Comparison of ENCODE assay signal across 1 cellular context in the genomic region with DNA sequence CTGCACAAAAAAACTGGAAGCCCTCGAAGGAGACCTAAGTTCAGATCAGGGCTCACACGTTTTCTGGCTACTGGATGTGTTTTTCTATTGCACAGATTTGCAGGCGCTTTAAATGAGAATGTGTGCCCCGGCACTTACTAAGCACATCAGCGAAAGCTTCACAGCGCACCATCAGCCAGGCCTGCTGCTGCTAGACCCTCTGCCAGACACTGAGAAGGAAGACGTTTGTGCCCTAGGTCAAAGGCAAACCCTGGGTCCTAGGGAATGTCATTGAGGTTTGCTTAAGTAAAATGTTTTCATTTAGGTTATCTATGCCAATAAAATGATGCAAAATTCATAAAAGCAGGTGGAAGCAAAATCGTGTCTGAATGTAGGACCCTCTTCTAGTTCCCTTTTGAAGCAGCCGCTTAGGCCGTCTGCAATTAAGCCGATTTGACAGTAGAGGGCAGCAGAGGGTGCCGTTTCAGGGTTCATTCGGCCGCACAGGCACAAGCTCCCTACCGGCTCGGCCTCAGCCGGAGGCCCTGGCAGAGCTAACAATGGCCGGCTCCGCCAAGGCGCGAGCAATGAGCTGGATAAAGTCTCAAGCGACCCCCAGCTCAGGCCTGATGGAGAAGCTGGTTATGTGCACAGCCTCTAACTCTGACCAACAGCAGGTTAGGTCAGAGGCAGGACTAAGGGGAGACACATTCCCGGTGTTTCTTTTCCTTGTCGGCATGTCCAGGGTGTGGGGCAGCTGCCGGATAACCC.
TF ChIP-seq lines count a peak whose summit lies in the region.

No MANE protein-coding gene starts in this region.

TF ChIP-seq in HepG2, 621 proteins besides CTCF, POLR2A, EP300 and RAD21 (continued from another document and continues in another):
- TF ChIP-seq, protein P1, sequence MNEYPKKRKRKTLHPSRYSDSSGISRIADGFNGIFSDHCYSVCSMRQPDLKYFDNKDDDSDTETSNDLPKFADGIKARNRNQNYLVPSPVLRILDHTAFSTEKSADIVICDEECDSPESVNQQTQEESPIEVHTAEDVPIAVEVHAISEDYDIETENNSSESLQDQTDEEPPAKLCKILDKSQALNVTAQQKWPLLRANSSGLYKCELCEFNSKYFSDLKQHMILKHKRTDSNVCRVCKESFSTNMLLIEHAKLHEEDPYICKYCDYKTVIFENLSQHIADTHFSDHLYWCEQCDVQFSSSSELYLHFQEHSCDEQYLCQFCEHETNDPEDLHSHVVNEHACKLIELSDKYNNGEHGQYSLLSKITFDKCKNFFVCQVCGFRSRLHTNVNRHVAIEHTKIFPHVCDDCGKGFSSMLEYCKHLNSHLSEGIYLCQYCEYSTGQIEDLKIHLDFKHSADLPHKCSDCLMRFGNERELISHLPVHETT (CRISPR knock-in tag; conservative IDR thresholded peaks at IDR 0.05), result no peak
- TF ChIP-seq SRF (IDR thresholded peaks at IDR 0.05; ENCODE audit: low read depth, low read length), result no peak
- TF ChIP-seq ZFY (CRISPR knock-in tag; IDR thresholded peaks at IDR 0.05), result peak; percentile 70
- no peak for TF ChIP-seq XBP1 (CRISPR knock-in tag; IDR thresholded peaks at IDR 0.05)
- no peak for TF ChIP-seq ZFYVE20 (CRISPR knock-in tag; IDR thresholded peaks at IDR 0.05; ENCODE audit: borderline replicate concordance, low read depth)
- TF ChIP-seq, protein P2, sequence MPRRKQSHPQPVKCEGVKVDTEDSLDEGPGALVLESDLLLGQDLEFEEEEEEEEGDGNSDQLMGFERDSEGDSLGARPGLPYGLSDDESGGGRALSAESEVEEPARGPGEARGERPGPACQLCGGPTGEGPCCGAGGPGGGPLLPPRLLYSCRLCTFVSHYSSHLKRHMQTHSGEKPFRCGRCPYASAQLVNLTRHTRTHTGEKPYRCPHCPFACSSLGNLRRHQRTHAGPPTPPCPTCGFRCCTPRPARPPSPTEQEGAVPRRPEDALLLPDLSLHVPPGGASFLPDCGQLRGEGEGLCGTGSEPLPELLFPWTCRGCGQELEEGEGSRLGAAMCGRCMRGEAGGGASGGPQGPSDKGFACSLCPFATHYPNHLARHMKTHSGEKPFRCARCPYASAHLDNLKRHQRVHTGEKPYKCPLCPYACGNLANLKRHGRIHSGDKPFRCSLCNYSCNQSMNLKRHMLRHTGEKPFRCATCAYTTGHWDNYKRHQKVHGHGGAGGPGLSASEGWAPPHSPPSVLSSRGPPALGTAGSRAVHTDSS (CRISPR knock-in tag; conservative IDR thresholded peaks at IDR 0.05), result no peak
- TF ChIP-seq KLF15 (CRISPR knock-in tag; IDR thresholded peaks at IDR 0.05; ENCODE audit: borderline replicate concordance), result no peak
- TF ChIP-seq ATF7 (IDR thresholded peaks at IDR 0.05), result no peak
- no peak for TF ChIP-seq ATF7 (CRISPR knock-in tag; IDR thresholded peaks at IDR 0.05)
- TF ChIP-seq ZNF225 (CRISPR knock-in tag; IDR thresholded peaks at IDR 0.05), result peak; percentile 91; the same call in 1 of the 2 replicates
- TF ChIP-seq, protein P3, sequence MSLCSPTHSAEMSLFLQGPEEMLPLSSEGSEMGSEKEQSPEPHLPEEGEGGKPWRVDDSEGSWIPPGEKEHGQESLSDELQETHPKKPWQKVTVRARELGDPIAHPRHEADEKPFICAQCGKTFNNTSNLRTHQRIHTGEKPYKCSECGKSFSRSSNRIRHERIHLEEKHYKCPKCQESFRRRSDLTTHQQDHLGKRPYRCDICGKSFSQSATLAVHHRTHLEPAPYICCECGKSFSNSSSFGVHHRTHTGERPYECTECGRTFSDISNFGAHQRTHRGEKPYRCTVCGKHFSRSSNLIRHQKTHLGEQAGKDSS (CRISPR knock-in tag; IDR thresholded peaks at IDR 0.05; ENCODE audit: borderline replicate concordance, low read depth), result peak; percentile 51; the same call in 1 of the 2 replicates
- TF ChIP-seq, protein P4, sequence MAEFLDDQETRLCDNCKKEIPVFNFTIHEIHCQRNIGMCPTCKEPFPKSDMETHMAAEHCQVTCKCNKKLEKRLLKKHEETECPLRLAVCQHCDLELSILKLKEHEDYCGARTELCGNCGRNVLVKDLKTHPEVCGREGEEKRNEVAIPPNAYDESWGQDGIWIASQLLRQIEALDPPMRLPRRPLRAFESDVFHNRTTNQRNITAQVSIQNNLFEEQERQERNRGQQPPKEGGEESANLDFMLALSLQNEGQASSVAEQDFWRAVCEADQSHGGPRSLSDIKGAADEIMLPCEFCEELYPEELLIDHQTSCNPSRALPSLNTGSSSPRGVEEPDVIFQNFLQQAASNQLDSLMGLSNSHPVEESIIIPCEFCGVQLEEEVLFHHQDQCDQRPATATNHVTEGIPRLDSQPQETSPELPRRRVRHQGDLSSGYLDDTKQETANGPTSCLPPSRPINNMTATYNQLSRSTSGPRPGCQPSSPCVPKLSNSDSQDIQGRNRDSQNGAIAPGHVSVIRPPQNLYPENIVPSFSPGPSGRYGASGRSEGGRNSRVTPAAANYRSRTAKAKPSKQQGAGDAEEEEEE (CRISPR knock-in tag; IDR thresholded peaks at IDR 0.05; ENCODE audit: borderline replicate concordance), result no peak
- TF ChIP-seq AGO2 (optimal IDR thresholded peaks at IDR 0.05; ENCODE audit: low read depth, low read length), result no peak
- peak; percentile 80 for TF ChIP-seq YY1 (IDR thresholded peaks at IDR 0.05; ENCODE audit: insufficient read depth, insufficient replicate concordance, low read depth, low read length)
- no peak for TF ChIP-seq CBFB (CRISPR knock-in tag; IDR thresholded peaks at IDR 0.05)
- TF ChIP-seq NFE2L2 (IDR thresholded peaks at IDR 0.05; ENCODE audit: low read length), result no peak
- TF ChIP-seq FOXJ3 (CRISPR knock-in tag; IDR thresholded peaks at IDR 0.05; ENCODE audit: borderline replicate concordance), result no peak
- TF ChIP-seq TBX3 (IDR thresholded peaks at IDR 0.05; ENCODE audit: borderline replicate concordance), result no peak
- TF ChIP-seq ZNF468 (CRISPR knock-in tag; IDR thresholded peaks at IDR 0.05), result no peak
- TF ChIP-seq ZSCAN20 (CRISPR knock-in tag; IDR thresholded peaks at IDR 0.05; ENCODE audit: borderline replicate concordance), result no peak
- TF ChIP-seq ZBTB7B (CRISPR knock-in tag; IDR thresholded peaks at IDR 0.05), result peak; percentile 44; the same call in 1 of the 2 replicates
- TF ChIP-seq ZNF446 (CRISPR knock-in tag; IDR thresholded peaks at IDR 0.05), result no peak
- TF ChIP-seq SIN3B (IDR thresholded peaks at IDR 0.05; ENCODE audit: low read length), result no peak
- TF ChIP-seq, protein P5, sequence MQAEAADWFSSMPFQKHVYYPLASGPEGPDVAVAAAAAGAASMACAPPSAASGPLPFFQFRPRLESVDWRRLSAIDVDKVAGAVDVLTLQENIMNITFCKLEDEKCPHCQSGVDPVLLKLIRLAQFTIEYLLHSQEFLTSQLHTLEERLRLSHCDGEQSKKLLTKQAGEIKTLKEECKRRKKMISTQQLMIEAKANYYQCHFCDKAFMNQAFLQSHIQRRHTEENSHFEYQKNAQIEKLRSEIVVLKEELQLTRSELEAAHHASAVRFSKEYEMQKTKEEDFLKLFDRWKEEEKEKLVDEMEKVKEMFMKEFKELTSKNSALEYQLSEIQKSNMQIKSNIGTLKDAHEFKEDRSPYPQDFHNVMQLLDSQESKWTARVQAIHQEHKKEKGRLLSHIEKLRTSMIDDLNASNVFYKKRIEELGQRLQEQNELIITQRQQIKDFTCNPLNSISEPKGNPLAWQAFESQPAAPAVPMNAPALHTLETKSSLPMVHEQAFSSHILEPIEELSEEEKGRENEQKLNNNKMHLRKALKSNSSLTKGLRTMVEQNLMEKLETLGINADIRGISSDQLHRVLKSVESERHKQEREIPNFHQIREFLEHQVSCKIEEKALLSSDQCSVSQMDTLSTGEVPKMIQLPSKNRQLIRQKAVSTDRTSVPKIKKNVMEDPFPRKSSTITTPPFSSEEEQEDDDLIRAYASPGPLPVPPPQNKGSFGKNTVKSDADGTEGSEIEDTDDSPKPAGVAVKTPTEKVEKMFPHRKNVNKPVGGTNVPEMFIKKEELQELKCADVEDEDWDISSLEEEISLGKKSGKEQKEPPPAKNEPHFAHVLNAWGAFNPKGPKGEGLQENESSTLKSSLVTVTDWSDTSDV (CRISPR knock-in tag; IDR thresholded peaks at IDR 0.05), result no peak
- no peak for TF ChIP-seq TMF1 (CRISPR knock-in tag; IDR thresholded peaks at IDR 0.05; ENCODE audit: low read depth)
- TF ChIP-seq ZNF253 (CRISPR knock-in tag; IDR thresholded peaks at IDR 0.05; ENCODE audit: borderline replicate concordance), result no peak
- TF ChIP-seq, protein P6, sequence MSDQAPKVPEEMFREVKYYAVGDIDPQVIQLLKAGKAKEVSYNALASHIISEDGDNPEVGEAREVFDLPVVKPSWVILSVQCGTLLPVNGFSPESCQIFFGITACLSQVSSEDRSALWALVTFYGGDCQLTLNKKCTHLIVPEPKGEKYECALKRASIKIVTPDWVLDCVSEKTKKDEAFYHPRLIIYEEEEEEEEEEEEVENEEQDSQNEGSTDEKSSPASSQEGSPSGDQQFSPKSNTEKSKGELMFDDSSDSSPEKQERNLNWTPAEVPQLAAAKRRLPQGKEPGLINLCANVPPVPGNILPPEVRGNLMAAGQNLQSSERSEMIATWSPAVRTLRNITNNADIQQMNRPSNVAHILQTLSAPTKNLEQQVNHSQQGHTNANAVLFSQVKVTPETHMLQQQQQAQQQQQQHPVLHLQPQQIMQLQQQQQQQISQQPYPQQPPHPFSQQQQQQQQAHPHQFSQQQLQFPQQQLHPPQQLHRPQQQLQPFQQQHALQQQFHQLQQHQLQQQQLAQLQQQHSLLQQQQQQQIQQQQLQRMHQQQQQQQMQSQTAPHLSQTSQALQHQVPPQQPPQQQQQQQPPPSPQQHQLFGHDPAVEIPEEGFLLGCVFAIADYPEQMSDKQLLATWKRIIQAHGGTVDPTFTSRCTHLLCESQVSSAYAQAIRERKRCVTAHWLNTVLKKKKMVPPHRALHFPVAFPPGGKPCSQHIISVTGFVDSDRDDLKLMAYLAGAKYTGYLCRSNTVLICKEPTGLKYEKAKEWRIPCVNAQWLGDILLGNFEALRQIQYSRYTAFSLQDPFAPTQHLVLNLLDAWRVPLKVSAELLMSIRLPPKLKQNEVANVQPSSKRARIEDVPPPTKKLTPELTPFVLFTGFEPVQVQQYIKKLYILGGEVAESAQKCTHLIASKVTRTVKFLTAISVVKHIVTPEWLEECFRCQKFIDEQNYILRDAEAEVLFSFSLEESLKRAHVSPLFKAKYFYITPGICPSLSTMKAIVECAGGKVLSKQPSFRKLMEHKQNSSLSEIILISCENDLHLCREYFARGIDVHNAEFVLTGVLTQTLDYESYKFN (CRISPR knock-in tag; conservative IDR thresholded peaks at IDR 0.05), result no peak
- TF ChIP-seq, protein P7, sequence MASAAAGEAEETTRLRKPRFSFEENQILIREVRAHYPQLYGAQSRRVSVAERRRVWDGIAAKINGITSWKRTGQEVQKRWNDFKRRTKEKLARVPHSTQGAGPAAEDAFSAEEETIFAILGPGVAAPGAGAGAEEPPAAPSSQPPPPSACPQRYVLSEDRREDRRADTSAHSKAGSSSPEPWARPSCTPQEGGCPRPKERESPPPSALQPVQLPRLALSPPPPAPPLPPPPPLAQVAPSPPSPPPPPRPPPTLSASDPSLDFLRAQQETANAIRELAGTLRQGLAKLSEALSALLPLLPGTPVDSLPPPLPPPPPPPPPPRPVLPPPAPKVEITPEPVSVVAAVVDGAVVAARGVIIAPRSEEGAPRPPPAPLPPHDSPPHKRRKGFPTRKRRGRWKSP (CRISPR knock-in tag; IDR thresholded peaks at IDR 0.05), result no peak; the same call in 1 of the 2 replicates
- no peak for TF ChIP-seq MLLT10 (CRISPR knock-in tag; IDR thresholded peaks at IDR 0.05)
- TF ChIP-seq ZNF121 (CRISPR knock-in tag; IDR thresholded peaks at IDR 0.05), result no peak
- no peak for TF ChIP-seq NCOA1 (CRISPR knock-in tag; IDR thresholded peaks at IDR 0.05)
- TF ChIP-seq ERF (CRISPR knock-in tag; IDR thresholded peaks at IDR 0.05), result no peak
- no peak for TF ChIP-seq HMG20A (CRISPR knock-in tag; IDR thresholded peaks at IDR 0.05; ENCODE audit: borderline replicate concordance)
- TF ChIP-seq ZFP62 (CRISPR knock-in tag; IDR thresholded peaks at IDR 0.05), result no peak
- TF ChIP-seq ZFP1 (CRISPR knock-in tag; IDR thresholded peaks at IDR 0.05), result no peak
- TF ChIP-seq ZNF720 (CRISPR knock-in tag; IDR thresholded peaks at IDR 0.05), result no peak
- no peak for TF ChIP-seq ZNF670 (CRISPR knock-in tag; IDR thresholded peaks at IDR 0.05; ENCODE audit: borderline replicate concordance)
- no peak for TF ChIP-seq ZNF367 (CRISPR knock-in tag; IDR thresholded peaks at IDR 0.05; ENCODE audit: borderline replicate concordance)
- TF ChIP-seq NAIF1 (CRISPR knock-in tag; IDR thresholded peaks at IDR 0.05; ENCODE audit: borderline replicate concordance), result no peak
- no peak for TF ChIP-seq ZNF616 (CRISPR knock-in tag; IDR thresholded peaks at IDR 0.05; ENCODE audit: low read depth)
- TF ChIP-seq SMARCC2 (IDR thresholded peaks at IDR 0.05), result 0 out of 2 replicates have a peak, but pooled peaks have one; percentile 16
- TF ChIP-seq, protein P8, sequence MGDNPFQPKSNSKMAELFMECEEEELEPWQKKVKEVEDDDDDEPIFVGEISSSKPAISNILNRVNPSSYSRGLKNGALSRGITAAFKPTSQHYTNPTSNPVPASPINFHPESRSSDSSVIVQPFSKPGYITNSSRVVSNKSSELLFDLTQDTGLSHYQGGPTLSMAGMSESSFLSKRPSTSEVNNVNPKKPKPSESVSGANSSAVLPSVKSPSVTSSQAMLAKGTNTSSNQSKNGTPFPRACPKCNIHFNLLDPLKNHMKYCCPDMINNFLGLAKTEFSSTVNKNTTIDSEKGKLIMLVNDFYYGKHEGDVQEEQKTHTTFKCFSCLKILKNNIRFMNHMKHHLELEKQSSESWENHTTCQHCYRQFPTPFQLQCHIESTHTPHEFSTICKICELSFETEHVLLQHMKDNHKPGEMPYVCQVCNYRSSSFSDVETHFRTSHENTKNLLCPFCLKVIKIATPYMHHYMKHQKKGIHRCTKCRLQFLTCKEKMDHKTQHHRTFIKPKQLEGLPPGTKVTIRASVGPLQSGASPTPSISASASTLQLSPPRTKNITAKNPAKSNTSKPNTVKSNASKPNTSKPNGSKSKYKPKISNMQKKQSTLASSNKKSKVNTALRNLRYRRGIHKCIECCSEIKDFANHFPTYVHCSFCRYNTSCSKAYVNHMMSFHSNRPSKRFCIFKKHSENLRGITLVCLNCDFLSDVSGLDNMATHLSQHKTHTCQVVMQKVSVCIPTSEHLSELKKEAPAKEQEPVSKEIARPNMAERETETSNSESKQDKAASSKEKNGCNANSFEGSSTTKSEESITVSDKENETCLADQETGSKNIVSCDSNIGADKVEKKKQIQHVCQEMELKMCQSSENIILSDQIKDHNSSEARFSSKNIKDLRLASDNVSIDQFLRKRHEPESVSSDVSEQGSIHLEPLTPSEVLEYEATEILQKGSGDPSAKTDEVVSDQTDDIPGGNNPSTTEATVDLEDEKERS (CRISPR knock-in tag; IDR thresholded peaks at IDR 0.05), result no peak
- TF ChIP-seq SIX4 (CRISPR knock-in tag; IDR thresholded peaks at IDR 0.05), result no peak
- TF ChIP-seq, protein P9, sequence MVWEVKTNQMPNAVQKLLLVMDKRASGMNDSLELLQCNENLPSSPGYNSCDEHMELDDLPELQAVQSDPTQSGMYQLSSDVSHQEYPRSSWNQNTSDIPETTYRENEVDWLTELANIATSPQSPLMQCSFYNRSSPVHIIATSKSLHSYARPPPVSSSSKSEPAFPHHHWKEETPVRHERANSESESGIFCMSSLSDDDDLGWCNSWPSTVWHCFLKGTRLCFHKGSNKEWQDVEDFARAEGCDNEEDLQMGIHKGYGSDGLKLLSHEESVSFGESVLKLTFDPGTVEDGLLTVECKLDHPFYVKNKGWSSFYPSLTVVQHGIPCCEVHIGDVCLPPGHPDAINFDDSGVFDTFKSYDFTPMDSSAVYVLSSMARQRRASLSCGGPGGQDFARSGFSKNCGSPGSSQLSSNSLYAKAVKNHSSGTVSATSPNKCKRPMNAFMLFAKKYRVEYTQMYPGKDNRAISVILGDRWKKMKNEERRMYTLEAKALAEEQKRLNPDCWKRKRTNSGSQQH (CRISPR knock-in tag; IDR thresholded peaks at IDR 0.05; ENCODE audit: low read depth), result no peak
- TF ChIP-seq IRF2 (CRISPR knock-in tag; IDR thresholded peaks at IDR 0.05), result peak; percentile 61
- peak; percentile 57; the same call in 1 of the 2 replicates for TF ChIP-seq ZNF792 (CRISPR knock-in tag; IDR thresholded peaks at IDR 0.05)
